Comparison of ENCODE assay signal across 1 cellular context in genomic region chr17:74977802-74978201, GRCh38.
TF ChIP-seq lines count a peak whose summit lies in the region.

No MANE protein-coding gene starts in this region.

TF ChIP-seq in HEK293, 187 proteins besides CTCF, POLR2A, EP300 and RAD21:
- TF ChIP-seq ZFP37 (tag by site-specific recombination; IDR thresholded peaks at IDR 0.05) (no peak), TSHZ1 (tag by site-specific recombination; IDR thresholded peaks at IDR 0.05; ENCODE audit: borderline replicate concordance) (no peak), ZBTB20 (tag by site-specific recombination; IDR thresholded peaks at IDR 0.05) (no peak), ZNF629 (tag by site-specific recombination; IDR thresholded peaks at IDR 0.05) (peak; percentile 67), TCF7L2 (IDR thresholded peaks at IDR 0.05; ENCODE audit: borderline replicate concordance, low read depth, low read length) (no peak), ZNF175 (tag by site-specific recombination; IDR thresholded peaks at IDR 0.05) (no peak), ZNF510 (tag by site-specific recombination; IDR thresholded peaks at IDR 0.05; ENCODE audit: insufficient replicate concordance) (no peak)
TF ChIP-seq in HEK293: peak in this region for 1.
